24 cellular contexts compared by ENCODE assay signal in the genomic region with DNA sequence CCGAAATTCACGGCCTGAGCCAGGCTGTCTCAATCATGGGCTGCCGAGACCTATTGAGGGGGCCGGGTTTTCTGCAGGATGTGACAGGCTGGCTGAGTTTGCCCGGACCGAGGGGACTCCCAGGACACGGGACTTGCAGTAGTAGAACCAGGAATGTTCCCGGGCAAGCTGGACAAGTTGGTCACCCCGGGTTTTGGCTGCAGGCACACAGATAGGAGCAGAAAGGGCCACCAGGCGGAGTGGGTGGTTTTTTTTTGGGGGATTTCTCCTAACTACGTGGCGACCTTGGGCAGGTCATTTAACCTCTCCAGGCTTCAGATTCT.
"Had no signal": no experiment of that assay in that cellular context is flagged by ENCODE, and none has a peak within 500 bp of the region (broad histone marks: within the 10 kb centered on the region; RNA-seq: fewer than 3 reads in every experiment).

No MANE protein-coding gene starts in this region.

- H3K4me3 ChIP-seq: coronary artery, gastrocnemius medialis, heart right ventricle, prostate gland, right atrium auricular region, tibial nerve, vagina had no signal

- H3K4me3 Mint-ChIP-seq: activated CD8-positive, alpha-beta T cell treated with anti-CD3 and anti-CD28 coated beads for 36 hours; activated naive CD4-positive, alpha-beta T cell treated with anti-CD3 and anti-CD28 coated beads, Interleukin-2, amount 10 ng/mL, durations not matched to agents 7 days and 5 days; activated naive CD8-positive, alpha-beta T cell treated with anti-CD3 and anti-CD28 coated beads, Interleukin-2, amount 50 U/mL, for 24 hours; brain; immature natural killer cell; naive thymus-derived CD4-positive, alpha-beta T cell; stimulated activated naive CD8-positive, alpha-beta T cell treated with anti-CD3 and anti-CD28 coated beads, Interleukin-15, Interleukin-2, amounts not matched to agents 100 ng/mL and 50 ng/mL, for 24 hours; T-helper 17 cell; WTC11 had no signal

- H3K9me3 ChIP-seq: gastrocnemius medialis, heart right ventricle, prostate gland, right atrium auricular region, tibial nerve, vagina had no signal

- ATAC-seq: activated CD8-positive, alpha-beta T cell treated with anti-CD3 and anti-CD28 coated beads for 36 hours; activated naive CD8-positive, alpha-beta T cell treated with anti-CD3 and anti-CD28 coated beads, Interleukin-2, amount 50 U/mL, for 24 hours; esophagus mucosa; gastrocnemius medialis; naive thymus-derived CD4-positive, alpha-beta T cell; T-helper 17 cell had no signal

- H3K36me3 Mint-ChIP-seq: brain, immature natural killer cell had no signal

- H3K27me3 ChIP-seq: gastrocnemius medialis, heart right ventricle, right atrium auricular region, tibial nerve, vagina had no signal

- H3K36me3 ChIP-seq: gastrocnemius medialis, heart right ventricle, prostate gland, right atrium auricular region, tibial nerve, vagina had no signal

- H3K27me3 Mint-ChIP-seq: activated CD8-positive, alpha-beta T cell treated with anti-CD3 and anti-CD28 coated beads for 36 hours; activated naive CD4-positive, alpha-beta T cell treated with anti-CD3 and anti-CD28 coated beads, Interleukin-2, amount 10 ng/mL, durations not matched to agents 7 days and 5 days; activated naive CD8-positive, alpha-beta T cell treated with anti-CD3 and anti-CD28 coated beads, Interleukin-2, amount 50 U/mL, for 24 hours; naive thymus-derived CD4-positive, alpha-beta T cell; stimulated activated naive CD8-positive, alpha-beta T cell treated with anti-CD3 and anti-CD28 coated beads, Interleukin-15, Interleukin-2, amounts not matched to agents 100 ng/mL and 50 ng/mL, for 24 hours; T-helper 17 cell had no signal

- DNase-seq: activated CD4-positive, alpha-beta T cell treated with anti-CD3 and anti-CD28 coated beads for 4 hours; activated CD8-positive, alpha-beta T cell treated with anti-CD3 and anti-CD28 coated beads for 36 hours; activated naive CD4-positive, alpha-beta T cell treated with anti-CD3 and anti-CD28 coated beads, Interleukin-2, amount 10 ng/mL, durations not matched to agents 7 days and 5 days; activated naive CD8-positive, alpha-beta T cell treated with anti-CD3 and anti-CD28 coated beads, Interleukin-2, amount 50 U/mL, for 24 hours; activated T-cell treated with anti-CD3 and anti-CD28 coated beads, Interleukin-2, amount 50 U/mL, for 1 hour; effector CD4-positive, alpha-beta T cell; gastrocnemius medialis; heart right ventricle; immature natural killer cell; mesendoderm; naive thymus-derived CD4-positive, alpha-beta T cell; occipital lobe; stimulated activated CD4-positive, alpha-beta T cell treated with anti-CD3 and anti-CD28 coated beads, Interleukin-2, amount 100 ng/mL, for 24 hours; T-helper 17 cell had no signal

- H3K27ac Mint-ChIP-seq: activated CD8-positive, alpha-beta T cell treated with anti-CD3 and anti-CD28 coated beads for 36 hours; activated naive CD4-positive, alpha-beta T cell treated with anti-CD3 and anti-CD28 coated beads, Interleukin-2, amount 10 ng/mL, durations not matched to agents 7 days and 5 days; activated naive CD8-positive, alpha-beta T cell treated with anti-CD3 and anti-CD28 coated beads, Interleukin-2, amount 50 U/mL, for 24 hours; activated T-helper 2 cell treated with anti-CD3 and anti-CD28 coated beads, Interferon-gamma antibody, Interleukin-2, Interleukin-4, amounts not matched to agents 10 μg/mL and 5 μg/mL and 100 μg/mL, durations not matched to agents 14 hours and 24 hours and 36 hours; stimulated activated naive CD8-positive, alpha-beta T cell treated with anti-CD3 and anti-CD28 coated beads, Interleukin-15, Interleukin-2, amounts not matched to agents 100 ng/mL and 50 ng/mL, for 24 hours; T-helper 17 cell; WTC11 had no signal

- H3K4me1 ChIP-seq: prostate gland had no signal

- H3K9me3 Mint-ChIP-seq: activated CD8-positive, alpha-beta T cell treated with anti-CD3 and anti-CD28 coated beads for 36 hours; activated naive CD4-positive, alpha-beta T cell treated with anti-CD3 and anti-CD28 coated beads, Interleukin-2, amount 10 ng/mL, durations not matched to agents 7 days and 5 days; activated naive CD8-positive, alpha-beta T cell treated with anti-CD3 and anti-CD28 coated beads, Interleukin-2, amount 50 U/mL, for 24 hours; activated T-helper 2 cell treated with anti-CD3 and anti-CD28 coated beads, Interferon-gamma antibody, Interleukin-2, Interleukin-4, amounts not matched to agents 10 μg/mL and 5 μg/mL and 100 μg/mL, durations not matched to agents 14 hours and 24 hours and 36 hours; immature natural killer cell; stimulated activated naive CD8-positive, alpha-beta T cell treated with anti-CD3 and anti-CD28 coated beads, Interleukin-15, Interleukin-2, amounts not matched to agents 100 ng/mL and 50 ng/mL, for 24 hours; WTC11 had no signal

- H3K27ac ChIP-seq: coronary artery, gastrocnemius medialis, prostate gland, right atrium auricular region, vagina had no signal
